ENCODE assay signal across 16 cellular contexts in genomic region chr9:132171702-132172101, GRCh38.
"Had no signal": no experiment of that assay in that cellular context is flagged by ENCODE, and none has a peak within 500 bp of the region (broad histone marks: within the 10 kb centered on the region; RNA-seq: fewer than 3 reads in every experiment).

No MANE protein-coding gene starts in this region.

- H3K27ac Mint-ChIP-seq: effector memory CD8-positive, alpha-beta T cell; naive thymus-derived CD4-positive, alpha-beta T cell; nephron progenitor cell; progenitor cell of endocrine pancreas had no signal

- ATAC-seq: effector memory CD8-positive, alpha-beta T cell; gastrocnemius medialis; heart right ventricle; left lobe of liver; naive thymus-derived CD4-positive, alpha-beta T cell; pancreas; right cardiac atrium had no signal

- DNase-seq: effector memory CD8-positive, alpha-beta T cell; gastrocnemius medialis; heart right ventricle; hypothalamus; kidney glomerular epithelial cell; mammary epithelial cell; naive thymus-derived CD4-positive, alpha-beta T cell; nephron progenitor cell; pancreas; small intestine; stimulated activated CD4-positive, alpha-beta T cell treated with anti-CD3 and anti-CD28 coated beads, Interleukin-12 subunit alpha, Interleukin-12 subunit beta, amount 100 ng/mL, for 4 hours; stimulated activated naive CD4-positive, alpha-beta T cell; trophoblast cell had no signal

- H3K4me1 Mint-ChIP-seq: naive thymus-derived CD4-positive, alpha-beta T cell had no signal

- H3K4me3 Mint-ChIP-seq: effector memory CD8-positive, alpha-beta T cell; naive thymus-derived CD4-positive, alpha-beta T cell; nephron progenitor cell had no signal

- H3K9me3 Mint-ChIP-seq: effector memory CD8-positive, alpha-beta T cell had no signal
